ENCODE assay signal across 8 cellular contexts in the genomic region with DNA sequence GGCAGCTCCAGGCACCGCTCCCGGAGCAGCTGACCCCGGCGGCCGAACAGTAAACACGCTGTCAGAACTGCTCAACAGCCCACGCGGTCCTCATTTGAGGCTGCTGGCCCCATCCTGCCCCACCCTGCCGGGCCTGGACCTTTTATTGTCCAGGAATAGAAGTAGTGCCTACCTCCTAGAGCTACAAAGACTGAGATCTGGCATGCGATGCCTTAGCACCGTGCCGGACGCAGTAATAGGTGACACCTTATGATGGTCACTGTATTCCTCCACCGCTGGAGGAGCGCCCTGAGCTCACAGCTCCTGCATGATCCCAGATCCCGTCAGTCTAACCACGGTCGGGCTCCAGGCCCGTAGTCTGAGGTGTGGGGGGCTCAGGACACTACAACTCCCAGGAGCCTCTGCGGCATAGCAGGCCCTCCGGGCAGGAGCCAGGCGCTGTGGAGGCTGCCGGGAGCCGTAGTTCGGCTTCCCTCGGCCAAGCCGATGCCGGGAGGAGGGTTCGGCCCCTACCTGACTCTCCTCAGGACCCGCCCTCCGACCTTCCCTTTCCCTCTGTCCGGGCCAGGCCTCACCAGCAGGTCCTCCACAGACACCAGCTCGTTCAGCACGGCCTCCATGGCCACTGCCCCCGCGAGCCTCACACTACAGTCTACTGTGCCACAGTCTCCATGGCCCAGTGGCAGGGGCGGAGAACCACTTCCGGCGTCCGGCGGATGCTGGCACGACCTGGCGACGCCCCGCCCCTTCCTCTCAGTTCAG. TPM values are rescaled to one million over a fixed set of nuclear protein-coding genes. Genes with fewer than 3 reads are reported as not detected.
DNase-seq lines count a peak whose midpoint lies in the region; ATAC-seq and TF ChIP-seq lines count a peak whose summit lies in the region.

Gene FIS1, minus strand, starts transcription at position 697 of the 762 bp plus-strand sequence. Its CDS starts 77 bp downstream, at position 620.

- H3K4me3 ChIP-seq in OCI-LY3 (ENCODE audit: low read length): peak within 1 kb of the TSS; percentile 96
- peak within 1 kb of the TSS; percentile 43 for H3K4me3 ChIP-seq in mucosa of descending colon

- peaks cover 17% of the 10 kb centered on the region for H3K36me3 ChIP-seq in OCI-LY3 (replicated peaks; ENCODE audit: low read depth, low read length)
- H3K36me3 ChIP-seq in mucosa of descending colon (ENCODE audit: low read depth): no peaks in the 10 kb centered on the region

- peak within 1 kb of the TSS; percentile 89 for H3K9ac ChIP-seq in OCI-LY3 (ENCODE audit: low read length)

- H4K20me1 ChIP-seq in OCI-LY3 (ENCODE audit: insufficient read depth, low read length): 0 out of 2 replicates have a peak, but pooled peaks cover 2% of the 10 kb centered on the region

- H3K27me3 ChIP-seq in OCI-LY3 (ENCODE audit: low read depth, low read length): no peaks in the 10 kb centered on the region

- peak; percentile 77 for TF ChIP-seq CTCF in OCI-LY3 (IDR thresholded peaks at IDR 0.05; ENCODE audit: low read depth, low read length)
- TF ChIP-seq CTCF in mucosa of descending colon (IDR thresholded peaks at IDR 0.05): peak; percentile 88

- no peaks in the 10 kb centered on the region for H3K9me3 ChIP-seq in OCI-LY3 (ENCODE audit: insufficient read depth, low read length)
- no peaks in the 10 kb centered on the region for H3K9me3 ChIP-seq in mucosa of descending colon

- H2AFZ ChIP-seq in OCI-LY3 (ENCODE audit: low read depth, low read length): no peak within 1 kb of the TSS; the same call in 1 of the 2 replicates

- peak within 1 kb of the TSS; percentile 89 for H3K4me2 ChIP-seq in OCI-LY3 (ENCODE audit: low read length)

- H3K27ac ChIP-seq in OCI-LY3 (ENCODE audit: low read length): peak within 1 kb of the TSS; percentile 54

- H3K79me2 ChIP-seq in OCI-LY3 (ENCODE audit: low read length): peaks cover 71% of the 10 kb centered on the region

- intact Hi-C loops in mucosa of descending colon (cut with DNase I, micrococcal nuclease): no loop called here

- DNase-seq in DMS 273 treated with DMSO at 0.1 percent for 48 hours (lab: John Stamatoyannopoulos, UW): peak; percentile 93
- DNase-seq in HuH-7 (ENCODE audit: low spot score): peak; percentile 90
- DNase-seq in activated T-cell treated with anti-CD3 and anti-CD28 coated beads for 1 hour (ENCODE audit: low read depth): peak; percentile 87
- peak; percentile 74 for DNase-seq in epidermal melanocyte (ENCODE audit: insufficient read length, low spot score)
- peak; percentile 95 to 97 (median 95) for DNase-seq in mucosa of descending colon
- peak; percentile 94 for DNase-seq in stimulated activated CD8-positive, alpha-beta memory T cell treated with anti-CD3 and anti-CD28 coated beads, Interleukin-4, amount 100 ng/mL, for 24 hours (ENCODE audit: low read depth)

- peaks cover 9% of the 10 kb centered on the region for H3K4me1 ChIP-seq in OCI-LY3 (ENCODE audit: low read length)
- peaks cover 11% of the 10 kb centered on the region for H3K4me1 ChIP-seq in mucosa of descending colon (ENCODE audit: low read depth)

- ATAC-seq in GM21515 (IDR thresholded peaks at IDR 0.05; ENCODE audit: unreplicated experiment) (peak; percentile 88), mucosa of descending colon (peak; percentile 97)

RNA-seq across cellular contexts. Expression of gene FIS1, which starts in this region (rescaled TPM):
- 100 to 1,000 TPM; 131 to 168 (median 134) TPM for total RNA-seq in mucosa of descending colon

Comparison
In these comparisons a context has a peak if more than half of its experiments do, and no peak if none do; other contexts are left out.
1. Peak in every context shown above with its lines: DNase-seq, ATAC-seq, H3K4me3 ChIP-seq and H3K27ac ChIP-seq.